Comparison of ENCODE assay signal across 1 cellular context in genomic region chr12:122423258-122424165, GRCh38.
A peak's percentile ranks its signal among the peaks of the same experiment; 100 is the strongest.
TF ChIP-seq lines count a peak whose summit lies in the region.

No MANE protein-coding gene starts in this region.

TF ChIP-seq in HepG2, 621 proteins besides CTCF, POLR2A, EP300 and RAD21 (continued from another document and continues in another):
- TF ChIP-seq ZNF235 (CRISPR knock-in tag; IDR thresholded peaks at IDR 0.05; ENCODE audit: borderline replicate concordance) (no peak), JARID2 (CRISPR knock-in tag; IDR thresholded peaks at IDR 0.05; ENCODE audit: insufficient replicate concordance) (no peak), MTF2 (CRISPR knock-in tag; IDR thresholded peaks at IDR 0.05; ENCODE audit: borderline replicate concordance) (no peak), HDAC1 (CRISPR knock-in tag; IDR thresholded peaks at IDR 0.05) (no peak), IKZF1 (IDR thresholded peaks at IDR 0.05) (no peak), DR1 (CRISPR knock-in tag; IDR thresholded peaks at IDR 0.05) (peak; percentile 43; the same call in 1 of the 2 replicates), ZFP36L2 (CRISPR knock-in tag; IDR thresholded peaks at IDR 0.05) (no peak), ZNF605 (CRISPR knock-in tag; IDR thresholded peaks at IDR 0.05) (peak; percentile 73), ZSCAN12 (CRISPR knock-in tag; IDR thresholded peaks at IDR 0.05) (no peak), BHLHE40 (IDR thresholded peaks at IDR 0.05; ENCODE audit: low read length) (no peak), ZKSCAN8 (CRISPR knock-in tag; IDR thresholded peaks at IDR 0.05; ENCODE audit: borderline replicate concordance) (no peak), ZNF160 (CRISPR knock-in tag; IDR thresholded peaks at IDR 0.05) (no peak), ZSCAN25 (CRISPR knock-in tag; IDR thresholded peaks at IDR 0.05) (no peak), SMYD3 (CRISPR knock-in tag; IDR thresholded peaks at IDR 0.05) (no peak), BATF2 (CRISPR knock-in tag; IDR thresholded peaks at IDR 0.05) (no peak), CENPBD1 (CRISPR knock-in tag; IDR thresholded peaks at IDR 0.05; ENCODE audit: borderline replicate concordance, low read depth) (no peak), SCMH1 (CRISPR knock-in tag; IDR thresholded peaks at IDR 0.05; ENCODE audit: borderline replicate concordance) (no peak), POLR2G (IDR thresholded peaks at IDR 0.05; ENCODE audit: low read depth, low read length) (no peak), ZNF124 (CRISPR knock-in tag; IDR thresholded peaks at IDR 0.05) (0 out of 2 replicates have a peak, but pooled peaks have one; percentile 40), SNAPC2 (CRISPR knock-in tag; IDR thresholded peaks at IDR 0.05) (peak; percentile 99), ASH2L (IDR thresholded peaks at IDR 0.05; ENCODE audit: insufficient read length, low read depth, low read length) (no peak), KDM5A (IDR thresholded peaks at IDR 0.05; ENCODE audit: borderline replicate concordance, low read length) (no peak), ATF7-NPFF (CRISPR knock-in tag; IDR thresholded peaks at IDR 0.05; ENCODE audit: low read depth) (no peak), PHF20 (CRISPR knock-in tag; IDR thresholded peaks at IDR 0.05) (no peak), SOX6 (IDR thresholded peaks at IDR 0.05) (no peak), SOX6 (CRISPR knock-in tag; IDR thresholded peaks at IDR 0.05) (peak; percentile 53; the same call in 1 of the 2 replicates), FOXP4 (CRISPR knock-in tag; IDR thresholded peaks at IDR 0.05) (no peak; the same call in 1 of the 2 replicates), ZNF274 (CRISPR knock-in tag; IDR thresholded peaks at IDR 0.05) (no peak), RARA (CRISPR knock-in tag; IDR thresholded peaks at IDR 0.05) (peak; percentile 59), THYN1 (CRISPR knock-in tag; IDR thresholded peaks at IDR 0.05; ENCODE audit: borderline replicate concordance, low read depth) (no peak), HBP1 (CRISPR knock-in tag; IDR thresholded peaks at IDR 0.05; ENCODE audit: low read depth) (no peak), HNF4A (CRISPR knock-in tag; IDR thresholded peaks at IDR 0.05) (no peak), HIVEP1 (CRISPR knock-in tag; IDR thresholded peaks at IDR 0.05) (0 out of 2 replicates have a peak, but pooled peaks have one; percentile 33), SETDB1 (CRISPR knock-in tag; IDR thresholded peaks at IDR 0.05; ENCODE audit: borderline replicate concordance) (no peak), ZNF430 (CRISPR knock-in tag; IDR thresholded peaks at IDR 0.05) (0 out of 2 replicates have a peak, but pooled peaks have one; percentile 65), ZFP82 (CRISPR knock-in tag; IDR thresholded peaks at IDR 0.05; ENCODE audit: borderline replicate concordance) (no peak), SAP130 (CRISPR knock-in tag; IDR thresholded peaks at IDR 0.05; ENCODE audit: low read depth) (peak; percentile 56), ZNF343 (CRISPR knock-in tag; IDR thresholded peaks at IDR 0.05) (peak; percentile 59; the same call in 1 of the 2 replicates), PAF1 (CRISPR knock-in tag; IDR thresholded peaks at IDR 0.05) (no peak)
- TF ChIP-seq, protein P1, sequence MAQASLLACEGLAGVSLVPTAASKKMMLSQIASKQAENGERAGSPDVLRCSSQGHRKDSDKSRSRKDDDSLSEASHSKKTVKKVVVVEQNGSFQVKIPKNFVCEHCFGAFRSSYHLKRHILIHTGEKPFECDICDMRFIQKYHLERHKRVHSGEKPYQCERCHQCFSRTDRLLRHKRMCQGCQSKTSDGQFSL (CRISPR knock-in tag; IDR thresholded peaks at IDR 0.05): 0 out of 2 replicates have a peak, but pooled peaks have one; percentile 4
- TF ChIP-seq, protein P2, sequence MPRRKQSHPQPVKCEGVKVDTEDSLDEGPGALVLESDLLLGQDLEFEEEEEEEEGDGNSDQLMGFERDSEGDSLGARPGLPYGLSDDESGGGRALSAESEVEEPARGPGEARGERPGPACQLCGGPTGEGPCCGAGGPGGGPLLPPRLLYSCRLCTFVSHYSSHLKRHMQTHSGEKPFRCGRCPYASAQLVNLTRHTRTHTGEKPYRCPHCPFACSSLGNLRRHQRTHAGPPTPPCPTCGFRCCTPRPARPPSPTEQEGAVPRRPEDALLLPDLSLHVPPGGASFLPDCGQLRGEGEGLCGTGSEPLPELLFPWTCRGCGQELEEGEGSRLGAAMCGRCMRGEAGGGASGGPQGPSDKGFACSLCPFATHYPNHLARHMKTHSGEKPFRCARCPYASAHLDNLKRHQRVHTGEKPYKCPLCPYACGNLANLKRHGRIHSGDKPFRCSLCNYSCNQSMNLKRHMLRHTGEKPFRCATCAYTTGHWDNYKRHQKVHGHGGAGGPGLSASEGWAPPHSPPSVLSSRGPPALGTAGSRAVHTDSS (CRISPR knock-in tag; conservative IDR thresholded peaks at IDR 0.05): no peak
- TF ChIP-seq, protein P3, sequence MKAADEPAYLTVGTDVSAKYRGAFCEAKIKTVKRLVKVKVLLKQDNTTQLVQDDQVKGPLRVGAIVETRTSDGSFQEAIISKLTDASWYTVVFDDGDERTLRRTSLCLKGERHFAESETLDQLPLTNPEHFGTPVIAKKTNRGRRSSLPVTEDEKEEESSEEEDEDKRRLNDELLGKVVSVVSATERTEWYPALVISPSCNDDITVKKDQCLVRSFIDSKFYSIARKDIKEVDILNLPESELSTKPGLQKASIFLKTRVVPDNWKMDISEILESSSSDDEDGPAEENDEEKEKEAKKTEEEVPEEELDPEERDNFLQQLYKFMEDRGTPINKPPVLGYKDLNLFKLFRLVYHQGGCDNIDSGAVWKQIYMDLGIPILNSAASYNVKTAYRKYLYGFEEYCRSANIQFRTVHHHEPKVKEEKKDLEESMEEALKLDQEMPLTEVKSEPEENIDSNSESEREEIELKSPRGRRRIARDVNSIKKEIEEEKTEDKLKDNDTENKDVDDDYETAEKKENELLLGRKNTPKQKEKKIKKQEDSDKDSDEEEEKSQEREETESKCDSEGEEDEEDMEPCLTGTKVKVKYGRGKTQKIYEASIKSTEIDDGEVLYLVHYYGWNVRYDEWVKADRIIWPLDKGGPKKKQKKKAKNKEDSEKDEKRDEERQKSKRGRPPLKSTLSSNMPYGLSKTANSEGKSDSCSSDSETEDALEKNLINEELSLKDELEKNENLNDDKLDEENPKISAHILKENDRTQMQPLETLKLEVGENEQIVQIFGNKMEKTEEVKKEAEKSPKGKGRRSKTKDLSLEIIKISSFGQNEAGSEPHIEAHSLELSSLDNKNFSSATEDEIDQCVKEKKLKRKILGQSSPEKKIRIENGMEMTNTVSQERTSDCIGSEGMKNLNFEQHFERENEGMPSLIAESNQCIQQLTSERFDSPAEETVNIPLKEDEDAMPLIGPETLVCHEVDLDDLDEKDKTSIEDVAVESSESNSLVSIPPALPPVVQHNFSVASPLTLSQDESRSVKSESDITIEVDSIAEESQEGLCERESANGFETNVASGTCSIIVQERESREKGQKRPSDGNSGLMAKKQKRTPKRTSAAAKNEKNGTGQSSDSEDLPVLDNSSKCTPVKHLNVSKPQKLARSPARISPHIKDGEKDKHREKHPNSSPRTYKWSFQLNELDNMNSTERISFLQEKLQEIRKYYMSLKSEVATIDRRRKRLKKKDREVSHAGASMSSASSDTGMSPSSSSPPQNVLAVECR (CRISPR knock-in tag; IDR thresholded peaks at IDR 0.05; ENCODE audit: borderline replicate concordance): peak; percentile 31; the same call in 1 of the 2 replicates
- TF ChIP-seq, protein P4, sequence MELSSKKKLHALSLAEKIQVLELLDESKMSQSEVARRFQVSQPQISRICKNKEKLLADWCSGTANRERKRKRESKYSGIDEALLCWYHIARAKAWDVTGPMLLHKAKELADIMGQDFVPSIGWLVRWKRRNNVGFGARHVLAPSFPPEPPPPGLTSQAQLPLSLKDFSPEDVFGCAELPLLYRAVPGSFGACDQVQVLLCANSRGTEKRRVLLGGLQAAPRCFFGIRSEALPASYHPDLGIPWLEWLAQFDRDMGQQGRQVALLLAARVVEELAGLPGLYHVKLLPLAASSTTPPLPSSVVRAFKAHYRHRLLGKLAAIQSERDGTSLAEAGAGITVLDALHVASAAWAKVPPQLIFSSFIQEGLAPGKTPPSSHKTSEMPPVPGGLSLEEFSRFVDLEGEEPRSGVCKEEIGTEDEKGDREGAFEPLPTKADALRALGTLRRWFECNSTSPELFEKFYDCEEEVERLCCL (CRISPR knock-in tag; IDR thresholded peaks at IDR 0.05; ENCODE audit: borderline replicate concordance): no peak
- TF ChIP-seq, protein P5, sequence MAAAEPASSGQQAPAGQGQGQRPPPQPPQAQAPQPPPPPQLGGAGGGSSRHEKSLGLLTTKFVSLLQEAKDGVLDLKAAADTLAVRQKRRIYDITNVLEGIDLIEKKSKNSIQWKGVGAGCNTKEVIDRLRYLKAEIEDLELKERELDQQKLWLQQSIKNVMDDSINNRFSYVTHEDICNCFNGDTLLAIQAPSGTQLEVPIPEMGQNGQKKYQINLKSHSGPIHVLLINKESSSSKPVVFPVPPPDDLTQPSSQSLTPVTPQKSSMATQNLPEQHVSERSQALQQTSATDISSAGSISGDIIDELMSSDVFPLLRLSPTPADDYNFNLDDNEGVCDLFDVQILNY (CRISPR knock-in tag; conservative IDR thresholded peaks at IDR 0.05): no peak
- TF ChIP-seq, protein P6, sequence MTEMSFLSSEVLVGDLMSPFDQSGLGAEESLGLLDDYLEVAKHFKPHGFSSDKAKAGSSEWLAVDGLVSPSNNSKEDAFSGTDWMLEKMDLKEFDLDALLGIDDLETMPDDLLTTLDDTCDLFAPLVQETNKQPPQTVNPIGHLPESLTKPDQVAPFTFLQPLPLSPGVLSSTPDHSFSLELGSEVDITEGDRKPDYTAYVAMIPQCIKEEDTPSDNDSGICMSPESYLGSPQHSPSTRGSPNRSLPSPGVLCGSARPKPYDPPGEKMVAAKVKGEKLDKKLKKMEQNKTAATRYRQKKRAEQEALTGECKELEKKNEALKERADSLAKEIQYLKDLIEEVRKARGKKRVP (CRISPR knock-in tag; IDR thresholded peaks at IDR 0.05): peak in 1 of 2 experiments; percentile 33; a peak in 1 of 4 replicates
- TF ChIP-seq, protein P7, sequence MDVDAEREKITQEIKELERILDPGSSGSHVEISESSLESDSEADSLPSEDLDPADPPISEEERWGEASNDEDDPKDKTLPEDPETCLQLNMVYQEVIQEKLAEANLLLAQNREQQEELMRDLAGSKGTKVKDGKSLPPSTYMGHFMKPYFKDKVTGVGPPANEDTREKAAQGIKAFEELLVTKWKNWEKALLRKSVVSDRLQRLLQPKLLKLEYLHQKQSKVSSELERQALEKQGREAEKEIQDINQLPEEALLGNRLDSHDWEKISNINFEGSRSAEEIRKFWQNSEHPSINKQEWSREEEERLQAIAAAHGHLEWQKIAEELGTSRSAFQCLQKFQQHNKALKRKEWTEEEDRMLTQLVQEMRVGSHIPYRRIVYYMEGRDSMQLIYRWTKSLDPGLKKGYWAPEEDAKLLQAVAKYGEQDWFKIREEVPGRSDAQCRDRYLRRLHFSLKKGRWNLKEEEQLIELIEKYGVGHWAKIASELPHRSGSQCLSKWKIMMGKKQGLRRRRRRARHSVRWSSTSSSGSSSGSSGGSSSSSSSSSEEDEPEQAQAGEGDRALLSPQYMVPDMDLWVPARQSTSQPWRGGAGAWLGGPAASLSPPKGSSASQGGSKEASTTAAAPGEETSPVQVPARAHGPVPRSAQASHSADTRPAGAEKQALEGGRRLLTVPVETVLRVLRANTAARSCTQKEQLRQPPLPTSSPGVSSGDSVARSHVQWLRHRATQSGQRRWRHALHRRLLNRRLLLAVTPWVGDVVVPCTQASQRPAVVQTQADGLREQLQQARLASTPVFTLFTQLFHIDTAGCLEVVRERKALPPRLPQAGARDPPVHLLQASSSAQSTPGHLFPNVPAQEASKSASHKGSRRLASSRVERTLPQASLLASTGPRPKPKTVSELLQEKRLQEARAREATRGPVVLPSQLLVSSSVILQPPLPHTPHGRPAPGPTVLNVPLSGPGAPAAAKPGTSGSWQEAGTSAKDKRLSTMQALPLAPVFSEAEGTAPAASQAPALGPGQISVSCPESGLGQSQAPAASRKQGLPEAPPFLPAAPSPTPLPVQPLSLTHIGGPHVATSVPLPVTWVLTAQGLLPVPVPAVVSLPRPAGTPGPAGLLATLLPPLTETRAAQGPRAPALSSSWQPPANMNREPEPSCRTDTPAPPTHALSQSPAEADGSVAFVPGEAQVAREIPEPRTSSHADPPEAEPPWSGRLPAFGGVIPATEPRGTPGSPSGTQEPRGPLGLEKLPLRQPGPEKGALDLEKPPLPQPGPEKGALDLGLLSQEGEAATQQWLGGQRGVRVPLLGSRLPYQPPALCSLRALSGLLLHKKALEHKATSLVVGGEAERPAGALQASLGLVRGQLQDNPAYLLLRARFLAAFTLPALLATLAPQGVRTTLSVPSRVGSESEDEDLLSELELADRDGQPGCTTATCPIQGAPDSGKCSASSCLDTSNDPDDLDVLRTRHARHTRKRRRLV (CRISPR knock-in tag; IDR thresholded peaks at IDR 0.05): peak; percentile 98
